1 cellular context compared by ENCODE assay signal in genomic region chr19:12000152-12000981, GRCh38.
TF ChIP-seq lines count a peak whose summit lies in the region.

No MANE protein-coding gene starts in this region.

TF ChIP-seq in GM12878, 131 proteins besides CTCF, POLR2A, EP300 and RAD21 (continued from another document):
- TF ChIP-seq CUX1 (IDR thresholded peaks at IDR 0.05; ENCODE audit: insufficient replicate concordance, low read depth, low read length) (peak; percentile 85), TBL1XR1 (IDR thresholded peaks at IDR 0.05; ENCODE audit: low read depth, low read length) (no peak), NR2C1 (IDR thresholded peaks at IDR 0.05) (peak; percentile 91), BMI1 (IDR thresholded peaks at IDR 0.05; ENCODE audit: borderline replicate concordance) (peak; percentile 85), ELK1 (IDR thresholded peaks at IDR 0.05; ENCODE audit: low read depth, low read length) (no peak), ATF2 (IDR thresholded peaks at IDR 0.05; ENCODE audit: low read length) (peak; percentile 87), ZNF687 (IDR thresholded peaks at IDR 0.05) (no peak), SMAD5 (IDR thresholded peaks at IDR 0.05; ENCODE audit: low read depth) (no peak), BHLHE40 (IDR thresholded peaks at IDR 0.05; ENCODE audit: borderline replicate concordance in 1 of 2, low read depth in 2 of 2, low read length in 1 of 2) (peak in 1 of 2 experiments; percentile 21; a peak in 1 of 4 replicates), MLLT1 (IDR thresholded peaks at IDR 0.05) (peak; percentile 50; the same call in 1 of the 2 replicates), NKRF (conservative IDR thresholded peaks at IDR 0.05) (no peak; the same call in 1 of the 2 replicates), MYC (IDR thresholded peaks at IDR 0.05; ENCODE audit: insufficient read depth, insufficient read length, insufficient replicate concordance, low read length, severe bottlenecking) (no peak), IRF4 (IDR thresholded peaks at IDR 0.05; ENCODE audit: low read depth, low read length) (peak; percentile 54; the same call in 1 of the 2 replicates), MEF2A (IDR thresholded peaks at IDR 0.05; ENCODE audit: insufficient read depth, low read depth, low read length) (0 out of 2 replicates have a peak, but pooled peaks have one; percentile 48), SRF (IDR thresholded peaks at IDR 0.05; ENCODE audit: low read depth in 2 of 2, low read length in 2 of 2) (no peak), PKNOX1 (IDR thresholded peaks at IDR 0.05) (peak; percentile 47; the same call in 1 of the 2 replicates), DPF2 (IDR thresholded peaks at IDR 0.05) (peak; percentile 96), ZBTB40 (IDR thresholded peaks at IDR 0.05; ENCODE audit: borderline replicate concordance) (peak; percentile 31; the same call in 1 of the 2 replicates)
